ENCODE assay signal across 1 cellular context in genomic region chr14:73462078-73462715, GRCh38.
TF ChIP-seq lines count a peak whose summit lies in the region.

No MANE protein-coding gene starts in this region.

TF ChIP-seq in HepG2, 621 proteins besides CTCF, POLR2A, EP300 and RAD21 (continued from another document and continues in another):
- TF ChIP-seq KLF11 (CRISPR knock-in tag; IDR thresholded peaks at IDR 0.05) (no peak), BCL3 (CRISPR knock-in tag; IDR thresholded peaks at IDR 0.05) (peak; percentile 22; the same call in 1 of the 2 replicates), RBM22 (optimal IDR thresholded peaks at IDR 0.05; ENCODE audit: low read length) (peak; percentile 19), CSRNP1 (CRISPR knock-in tag; IDR thresholded peaks at IDR 0.05) (no peak; the same call in 1 of the 2 replicates), DR1 (CRISPR knock-in tag; IDR thresholded peaks at IDR 0.05) (peak; percentile 90), ZNF343 (CRISPR knock-in tag; IDR thresholded peaks at IDR 0.05) (no peak), POGK (CRISPR knock-in tag; conservative IDR thresholded peaks at IDR 0.05) (peak; percentile 76), ZBTB7A (CRISPR knock-in tag; IDR thresholded peaks at IDR 0.05) (no peak), TEAD2 (CRISPR knock-in tag; IDR thresholded peaks at IDR 0.05) (no peak), ZNF142 (CRISPR knock-in tag; IDR thresholded peaks at IDR 0.05) (no peak), ZSCAN22 (CRISPR knock-in tag; IDR thresholded peaks at IDR 0.05) (no peak), PRDM4 (CRISPR knock-in tag; IDR thresholded peaks at IDR 0.05; ENCODE audit: borderline replicate concordance) (no peak), MXI1 (IDR thresholded peaks at IDR 0.05; ENCODE audit: borderline replicate concordance, low read depth, low read length) (peak; percentile 56; the same call in 1 of the 3 replicates), CBX5 (CRISPR knock-in tag; IDR thresholded peaks at IDR 0.05; ENCODE audit: borderline replicate concordance) (peak; percentile 62; the same call in 1 of the 2 replicates), ZNF570 (CRISPR knock-in tag; IDR thresholded peaks at IDR 0.05; ENCODE audit: borderline replicate concordance) (no peak), FOXK1 (CRISPR knock-in tag; IDR thresholded peaks at IDR 0.05; ENCODE audit: borderline replicate concordance, low read depth) (peak; percentile 79; the same call in 1 of the 2 replicates), PHF20 (CRISPR knock-in tag; IDR thresholded peaks at IDR 0.05) (0 out of 2 replicates have a peak, but pooled peaks have one; percentile 44), FOXA3 (CRISPR knock-in tag; IDR thresholded peaks at IDR 0.05) (peak; percentile 81), YEATS4 (CRISPR knock-in tag; IDR thresholded peaks at IDR 0.05; ENCODE audit: borderline replicate concordance) (peak; percentile 98), NFE2 (CRISPR knock-in tag; IDR thresholded peaks at IDR 0.05) (no peak), RORA (CRISPR knock-in tag; IDR thresholded peaks at IDR 0.05) (no peak), MATR3 (CRISPR knock-in tag; IDR thresholded peaks at IDR 0.05) (no peak), PAX8 (CRISPR knock-in tag; IDR thresholded peaks at IDR 0.05; ENCODE audit: borderline replicate concordance) (peak; percentile 36; the same call in 1 of the 2 replicates), TEAD3 (CRISPR knock-in tag; optimal IDR thresholded peaks at IDR 0.05; ENCODE audit: borderline replicate concordance) (peak; percentile 56), ESRRA (CRISPR knock-in tag; IDR thresholded peaks at IDR 0.05; ENCODE audit: low read depth) (peak; percentile 10; the same call in 1 of the 2 replicates), ZNF577 (CRISPR knock-in tag; IDR thresholded peaks at IDR 0.05; ENCODE audit: borderline replicate concordance, low read depth) (no peak), ZNF513 (CRISPR knock-in tag; conservative IDR thresholded peaks at IDR 0.05) (no peak), ZNF574 (CRISPR knock-in tag; IDR thresholded peaks at IDR 0.05) (peak; percentile 76), ZNF275 (CRISPR knock-in tag; IDR thresholded peaks at IDR 0.05; ENCODE audit: borderline replicate concordance) (no peak), NR3C1 (CRISPR knock-in tag; IDR thresholded peaks at IDR 0.05) (no peak), ZKSCAN1 (IDR thresholded peaks at IDR 0.05; ENCODE audit: low read length) (0 out of 2 replicates have a peak, but pooled peaks have one; percentile 13), EZH2 (conservative IDR thresholded peaks at IDR 0.05; ENCODE audit: low read depth, low read length) (no peak), CEBPB (IDR thresholded peaks at IDR 0.05; ENCODE audit: borderline replicate concordance, low read depth, low read length) (peak; percentile 97), ISL2 (CRISPR knock-in tag; IDR thresholded peaks at IDR 0.05) (peak; percentile 87), NBN (conservative IDR thresholded peaks at IDR 0.05) (no peak), ZMAT3 (CRISPR knock-in tag; conservative IDR thresholded peaks at IDR 0.05) (peak; percentile 64; the same call in 1 of the 2 replicates)
